Comparison of ENCODE assay signal across 10 cellular contexts in genomic region chr1:40784771-40785151, GRCh38. TPM values are rescaled to one million over a fixed set of nuclear protein-coding genes. Genes with fewer than 3 reads are reported as not detected.
DNase-seq lines count a peak whose midpoint lies in the region; ATAC-seq and TF ChIP-seq lines count a peak whose summit lies in the region.
"Had no signal": no experiment of that assay in that cellular context is flagged by ENCODE, and none has a peak within 500 bp of the region (broad histone marks: within the 10 kb centered on the region; RNA-seq: fewer than 3 reads in every experiment).

No MANE protein-coding gene starts in this region.

- no peak overlapping the region for H2BK12ac ChIP-seq in neuronal stem cell (ENCODE audit: low read length)

- H3K79me1 ChIP-seq in IMR-90 (ENCODE audit: low read depth in 1 of 2, low read length in 2 of 2) = no peaks in the 10 kb centered on the region
- H3K79me1 ChIP-seq in neuronal stem cell (ENCODE audit: low read depth, low read length) = peaks cover 3% of the 10 kb centered on the region

- no peak overlapping the region for H3K27ac Mint-ChIP-seq in CD8-positive, alpha-beta T cell
- H3K27ac Mint-ChIP-seq in CD4-positive, alpha-beta T cell = no peak overlapping the region

- no peak overlapping the region for H3K18ac ChIP-seq in IMR-90 (ENCODE audit: low read depth, low read length)
- H3K18ac ChIP-seq in neuronal stem cell (ENCODE audit: low read length) = peak overlapping the region; percentile 71

- H3K4me2 ChIP-seq in IMR-90 (ENCODE audit: low read depth, low read length) (no peak overlapping the region), neuronal stem cell (ENCODE audit: insufficient read depth, low read length, poor library complexity, severe bottlenecking) (no peak overlapping the region)

- no peaks in the 10 kb centered on the region for H4K20me1 ChIP-seq in IMR-90 (ENCODE audit: insufficient read depth, low read length)

- BruUV-seq in IMR-90 (replicated peaks; lab: Mats Ljungman, UMichigan) = no TSS peak

- H2AFZ ChIP-seq in IMR-90 (replicated peaks; ENCODE audit: low read length, poor library complexity) (peak overlapping the region; percentile 2), neuronal stem cell (ENCODE audit: low read length) (peak overlapping the region; percentile 69)

- intact Hi-C loops in CD8-positive, alpha-beta T cell (cut with DNase I, micrococcal nuclease) = no loop called here
- intact Hi-C loops in IMR-90 (cut with micrococcal nuclease) = loop anchor here (10.0 kb wide), 1 partner anchor 170 kb away; no protein-coding TSS in a partner anchor
- intact Hi-C loops in CD4-positive, alpha-beta T cell (cut with DNase I, micrococcal nuclease) = no loop called here

- DNase-seq in CD8-positive, alpha-beta T cell = no peak
- DNase-seq in IMR-90 = no peak
- no peak for DNase-seq in neuronal stem cell (ENCODE audit: low spot score)
- no peak for DNase-seq in NCI-H510A (lab: John Stamatoyannopoulos, UW)
- DNase-seq in CD4-positive, alpha-beta T cell = no peak
- DNase-seq in NCI-H2029 treated with DMSO at 0.1 percent for 48 hours (lab: John Stamatoyannopoulos, UW) = no peak
- no peak for DNase-seq in HuH-7 (ENCODE audit: low spot score)
- DNase-seq: activated naive CD4-positive, alpha-beta T cell treated with Interleukin-2 at 50 U/mL for 16 hours; DMS79 had no signal

- no peaks in the 10 kb centered on the region for H3K9me3 Mint-ChIP-seq in CD8-positive, alpha-beta T cell
- H3K9me3 Mint-ChIP-seq in CD4-positive, alpha-beta T cell = no peaks in the 10 kb centered on the region

- no peaks in the 10 kb centered on the region; the same call in 1 of the 2 replicates for H3K9me1 ChIP-seq in IMR-90 (ENCODE audit: insufficient read depth, low read length)

- H2AK9ac ChIP-seq in IMR-90 (replicated peaks; ENCODE audit: low read depth, low read length, poor library complexity) = no peak overlapping the region

- H2BK15ac ChIP-seq in IMR-90 (ENCODE audit: low read depth, low read length) (no peak overlapping the region), neuronal stem cell (ENCODE audit: low read length) (peak overlapping the region; percentile 79)

- H3K9me3 ChIP-seq in CD8-positive, alpha-beta T cell (ENCODE audit: low read length) = no peaks in the 10 kb centered on the region
- no peaks in the 10 kb centered on the region for H3K9me3 ChIP-seq in IMR-90 (ENCODE audit: control insufficient read depth, insufficient read depth, low read length)
- H3K9me3 ChIP-seq in duodenal mucosa (ENCODE audit: control insufficient read depth in 1 of 2, low read length in 2 of 2) = no peaks in the 10 kb centered on the region
- no peaks in the 10 kb centered on the region for H3K9me3 ChIP-seq in neuronal stem cell (replicated peaks in 1 of 2; ENCODE audit: control insufficient read depth in 2 of 2, insufficient read depth in 1 of 2, low read depth in 1 of 2, low read length in 2 of 2)
- H3K9me3 ChIP-seq in CD4-positive, alpha-beta T cell (ENCODE audit: control insufficient read depth, low read length) = no peaks in the 10 kb centered on the region

- H3K4me1 Mint-ChIP-seq in CD8-positive, alpha-beta T cell (ENCODE audit: low read depth) = peaks cover 9% of the 10 kb centered on the region
- H3K4me1 Mint-ChIP-seq in CD4-positive, alpha-beta T cell (ENCODE audit: low read depth) = peaks cover 6% of the 10 kb centered on the region

- POLR2A ChIA-PET in CD8-positive, alpha-beta T cell (lab: Charles Lee) = no interaction called here
- POLR2A ChIA-PET in IMR-90 (lab: Charles Lee; ENCODE audit: unreplicated experiment) = no interaction called here
- POLR2A ChIA-PET in CD4-positive, alpha-beta T cell (lab: Charles Lee) = interaction anchor here (1.1 kb wide), 1 partner anchor 93 kb away, joined by 4 read pairs; the partner anchor contains the start of gene NFYC

- no peak for TF ChIP-seq POLR2A in IMR-90 (IDR thresholded peaks at IDR 0.05; ENCODE audit: low read depth, low read length)

- peaks cover 7% of the 10 kb centered on the region for H3K4me1 ChIP-seq in CD8-positive, alpha-beta T cell (ENCODE audit: insufficient read depth, low read length)
- H3K4me1 ChIP-seq in IMR-90 (ENCODE audit: control insufficient read depth, insufficient read depth, low read length) (no peaks in the 10 kb centered on the region; the same call in 1 of the 2 replicates), duodenal mucosa (ENCODE audit: control insufficient read depth in 1 of 2, insufficient read depth in 2 of 2, low read length in 2 of 2) (peaks cover 12 to 19% of the 10 kb centered on the region in 2 donors), neuronal stem cell (ENCODE audit: control insufficient read depth in 2 of 2, insufficient read depth in 1 of 2, low read depth in 1 of 2, low read length in 2 of 2) (peaks cover 20 to 27% of the 10 kb centered on the region in 2 donors)

- H3K23ac ChIP-seq in IMR-90 (ENCODE audit: low read depth, low read length) = no peak overlapping the region
- H3K23ac ChIP-seq in neuronal stem cell (ENCODE audit: low read depth, low read length, poor library complexity) = no peak overlapping the region

- no CpG with 5 or more reads among the region's 10 CpGs for WGBS in IMR-90 (ENCODE audit: extremely low coverage in 2 of 2, insufficient read length in 1 of 2), 2 experiments
- WGBS in neuronal stem cell (ENCODE audit: extremely low coverage in 2 of 2, insufficient read length in 2 of 2, insufficient replicate concordance in 1 of 2), 2 donors = no CpG with 5 or more reads among the region's 10 CpGs

- no peak overlapping the region for H3K14ac ChIP-seq in IMR-90 (replicated peaks; ENCODE audit: low read depth, low read length)
- H3K14ac ChIP-seq in neuronal stem cell (ENCODE audit: low read length) = no peak overlapping the region

- no peak overlapping the region for H3K56ac ChIP-seq in IMR-90 (ENCODE audit: extremely low read depth, insufficient read depth, low read length)

- H3K4ac ChIP-seq in IMR-90 (ENCODE audit: low read depth, low read length) (no peak overlapping the region), neuronal stem cell (ENCODE audit: low read length) (no peak overlapping the region)

- H3K27ac ChIP-seq in CD8-positive, alpha-beta T cell (ENCODE audit: low read depth, low read length) = no peak overlapping the region
- no peak overlapping the region for H3K27ac ChIP-seq in IMR-90 (ENCODE audit: insufficient read depth, low read length)
- no peak overlapping the region for H3K27ac ChIP-seq in duodenal mucosa (ENCODE audit: low read depth, low read length)
- no peak overlapping the region for H3K27ac ChIP-seq in neuronal stem cell (replicated peaks; ENCODE audit: low read length)
- no peak overlapping the region for H3K27ac ChIP-seq in CD4-positive, alpha-beta T cell (ENCODE audit: low read depth, low read length)

- H4K5ac ChIP-seq in IMR-90 (ENCODE audit: low read depth, low read length) = no peak overlapping the region

- H3K9ac ChIP-seq in IMR-90 (ENCODE audit: low read depth, low read length) (no peak overlapping the region), duodenal mucosa (ENCODE audit: low read depth in 1 of 2, low read length in 2 of 2) (no peak overlapping the region), neuronal stem cell (ENCODE audit: low read depth, low read length, poor library complexity) (no peak overlapping the region)

- no peak for TF ChIP-seq RAD21 in IMR-90 (IDR thresholded peaks at IDR 0.05; ENCODE audit: low read length)

- H2BK120ac ChIP-seq in IMR-90 (ENCODE audit: low read depth, low read length) (no peak overlapping the region), neuronal stem cell (ENCODE audit: low read depth, low read length) (no peak overlapping the region)

- no peak for TF ChIP-seq CTCF in CD8-positive, alpha-beta T cell (IDR thresholded peaks at IDR 0.05)
- no peak for TF ChIP-seq CTCF in IMR-90 (conservative IDR thresholded peaks at IDR 0.05; ENCODE audit: low read depth, low read length)
- no peak for TF ChIP-seq CTCF in CD4-positive, alpha-beta T cell (IDR thresholded peaks at IDR 0.05)

- no peaks in the 10 kb centered on the region for H3K36me3 ChIP-seq in CD8-positive, alpha-beta T cell (ENCODE audit: insufficient read depth, low read length)
- H3K36me3 ChIP-seq in IMR-90 (ENCODE audit: control insufficient read depth, insufficient read depth, low read length) (no peaks in the 10 kb centered on the region), duodenal mucosa (ENCODE audit: control insufficient read depth in 1 of 2, insufficient read depth in 2 of 2, low read length in 2 of 2) (no peaks in the 10 kb centered on the region), neuronal stem cell (replicated peaks in 1 of 2; ENCODE audit: control insufficient read depth in 2 of 2, insufficient read depth in 2 of 2, low read length in 2 of 2) (no peaks in the 10 kb centered on the region)

- no peak overlapping the region for H2BK20ac ChIP-seq in IMR-90 (ENCODE audit: low read depth, low read length)

- H3K4me3 Mint-ChIP-seq in CD8-positive, alpha-beta T cell = peak overlapping the region; percentile 73
- H3K4me3 Mint-ChIP-seq in CD4-positive, alpha-beta T cell = no peak overlapping the region

- H3K36me3 Mint-ChIP-seq in CD8-positive, alpha-beta T cell = no peaks in the 10 kb centered on the region
- no peaks in the 10 kb centered on the region for H3K36me3 Mint-ChIP-seq in CD4-positive, alpha-beta T cell (ENCODE audit: low read depth)

- peaks cover 10% of the 10 kb centered on the region for H3K27me3 ChIP-seq in CD8-positive, alpha-beta T cell (ENCODE audit: insufficient read depth, low read length)
- H3K27me3 ChIP-seq in IMR-90 (ENCODE audit: control insufficient read depth, insufficient read depth, low read length) = peaks cover 44% of the 10 kb centered on the region
- peaks cover 0 to 15% of the 10 kb centered on the region in 2 donors for H3K27me3 ChIP-seq in duodenal mucosa (ENCODE audit: control insufficient read depth in 1 of 2, insufficient read depth in 2 of 2, low read length in 2 of 2)
- peaks cover 0 to 78% (median 17%) of the 10 kb centered on the region in 3 experiments for H3K27me3 ChIP-seq in neuronal stem cell (ENCODE audit: control insufficient read depth in 3 of 3, insufficient read depth in 3 of 3, low read depth in 1 of 3, low read length in 3 of 3)
- peaks cover 27% of the 10 kb centered on the region for H3K27me3 ChIP-seq in CD4-positive, alpha-beta T cell (ENCODE audit: control insufficient read depth, insufficient read depth, low read length)

- dilution Hi-C loops in IMR-90 (cut with HindIII; ENCODE audit: low sequenced_read_pairs, unreplicated experiment) = no loop called here

- H4K91ac ChIP-seq in IMR-90 (ENCODE audit: insufficient read depth, low read depth, low read length) (no peak overlapping the region), neuronal stem cell (ENCODE audit: low read depth, low read length, poor library complexity) (no peak overlapping the region)

- in situ Hi-C loops in IMR-90 (cut with MboI; ENCODE audit: low sequenced_read_pairs) = no loop called here

- ATAC-seq in CD8-positive, alpha-beta T cell = no peak
- ATAC-seq in IMR-90 (ENCODE audit: low read depth) = no peak
- ATAC-seq in CD4-positive, alpha-beta T cell (ENCODE audit: poor library complexity) = no peak

- H2BK5ac ChIP-seq in IMR-90 (ENCODE audit: low read depth, low read length, poor library complexity, severe bottlenecking) = no peak overlapping the region
- peak overlapping the region; percentile 58 for H2BK5ac ChIP-seq in neuronal stem cell (ENCODE audit: low read length)

- CTCF ChIA-PET in CD8-positive, alpha-beta T cell (lab: Charles Lee) = interaction anchor here (10.0 kb wide), 1 partner anchor 10 kb away, joined by 67 read pairs; no protein-coding TSS in a partner anchor
- CTCF ChIA-PET in IMR-90 (lab: Yijun Ruan, JAX) = no interaction called here
- CTCF ChIA-PET in CD4-positive, alpha-beta T cell (lab: Charles Lee) = no interaction called here

- no peak overlapping the region for H2AK5ac ChIP-seq in IMR-90 (ENCODE audit: low read depth, low read length)
- H2AK5ac ChIP-seq in neuronal stem cell (ENCODE audit: low read depth, low read length) = peak overlapping the region; percentile 64

- H4K8ac ChIP-seq in IMR-90 (ENCODE audit: low read depth in 2 of 2, low read length in 2 of 2) = no peak overlapping the region
- H4K8ac ChIP-seq in neuronal stem cell (ENCODE audit: low read depth, low read length) = no peak overlapping the region

- peaks cover 17% of the 10 kb centered on the region for H3K27me3 Mint-ChIP-seq in CD8-positive, alpha-beta T cell (ENCODE audit: low read depth)
- peaks cover 47% of the 10 kb centered on the region for H3K27me3 Mint-ChIP-seq in CD4-positive, alpha-beta T cell

- H3K4me3 ChIP-seq in CD8-positive, alpha-beta T cell (ENCODE audit: low read depth, low read length) = no peak overlapping the region
- H3K4me3 ChIP-seq in IMR-90 (ENCODE audit: insufficient read depth, low read depth, low read length) (no peak overlapping the region), duodenal mucosa (ENCODE audit: low read depth in 1 of 2, low read length in 2 of 2) (peak overlapping the region; percentile 15 to 50), neuronal stem cell (ENCODE audit: low read length in 2 of 2) (no peak overlapping the region)

RNA-seq across cellular contexts. Expression of gene KCNQ4, which starts 1.2 kb away (rescaled TPM):
- under 1 TPM; 0.31 to 0.35 TPM for total RNA-seq in CD8-positive, alpha-beta T cell
- not detected in 2 replicates for total RNA-seq in IMR-90 (2012; rRNA removed)
- polyA plus RNA-seq in IMR-90 (2012; rRNA removed) = 0.07 and 0.09 TPM in 2 replicates
- polyA plus RNA-seq in IMR-90 (2012; cell fraction: cytosol; rRNA removed) = 0.01 and 0.04 TPM in 2 replicates
- 0.33 and 0.48 TPM in 2 replicates for polyA plus RNA-seq in IMR-90 (2012; cell fraction: nucleus; rRNA removed; ENCODE audit: low replicate concordance)
- 3.1 TPM for polyA plus RNA-seq in neuronal stem cell (2013, experiment 1 of 2)
- polyA plus RNA-seq in neuronal stem cell (2013, experiment 2 of 2) = 3.2 TPM
- total RNA-seq in CD4-positive, alpha-beta T cell = under 1 TPM; 0.25 to 0.30 TPM

Comparison
In these comparisons a context has a peak if more than half of its experiments do, and no peak if none do; other contexts are left out.
1. H3K4me3 ChIP-seq: peak in duodenal mucosa (2 of 2); none in CD8-positive, alpha-beta T cell (single experiment), IMR-90 (single experiment) and neuronal stem cell (0 of 2).